ENCODE assay signal across 8 cellular contexts in the genomic region with DNA sequence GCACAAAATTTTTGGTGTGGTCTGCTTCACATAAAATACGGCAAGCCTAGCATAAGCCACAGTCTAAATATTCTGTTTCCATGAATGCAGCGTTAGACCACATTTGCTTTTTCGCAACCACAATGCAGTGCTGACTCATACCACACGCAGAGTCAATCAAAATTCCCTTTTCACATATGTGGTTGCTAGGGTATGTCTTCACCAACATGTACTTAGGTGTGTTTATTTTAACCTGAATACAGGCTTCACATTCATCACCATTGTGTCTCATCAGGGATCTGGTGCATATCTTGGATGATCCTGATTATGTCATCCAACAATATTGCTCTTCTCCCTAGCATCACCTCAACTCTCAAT.
DNase-seq lines count a peak whose midpoint lies in the region; ATAC-seq and TF ChIP-seq lines count a peak whose summit lies in the region.

No MANE protein-coding gene starts in this region.

- DNase-seq in DMS53 (lab: John Stamatoyannopoulos, UW) (peak; percentile 84), M059J (ENCODE audit: low read depth) (peak; percentile 95), 8988T (no peak), neural progenitor cell (ENCODE audit: low spot score) (no peak), D341Med (ENCODE audit: low spot score) (no peak)
- peak; percentile 81 for DNase-seq in activated CD8-positive, alpha-beta memory T cell treated with anti-CD3 and anti-CD28 coated beads, Interleukin-2, amount 10 ng/mL, durations not matched to agents 7 days and 5 days
- DNase-seq in naive thymus-derived CD4-positive, alpha-beta T cell, result peak in 1 of 9 donors; percentile 36

- CTCF ChIA-PET in activated CD8-positive, alpha-beta memory T cell treated with anti-CD3 and anti-CD28 coated beads, Interleukin-2, amount 10 ng/mL, durations not matched to agents 7 days and 5 days (lab: Charles Lee), result interaction anchor here (3.0 kb wide), 1 partner anchor 95 kb away, joined by 14 read pairs; no protein-coding TSS in a partner anchor
- CTCF ChIA-PET in naive thymus-derived CD4-positive, alpha-beta T cell (lab: Charles Lee), result no interaction called here

- no peaks in the 10 kb centered on the region for H3K9me3 ChIP-seq in naive thymus-derived CD4-positive, alpha-beta T cell (ENCODE audit: control insufficient read depth in 2 of 3, low read length in 3 of 3)
- no peaks in the 10 kb centered on the region for H3K9me3 ChIP-seq in neural progenitor cell (ENCODE audit: low read depth)

- peaks cover 55% of the 10 kb centered on the region for H3K4me1 Mint-ChIP-seq in activated CD8-positive, alpha-beta memory T cell treated with anti-CD3 and anti-CD28 coated beads, Interleukin-2, amount 10 ng/mL, durations not matched to agents 7 days and 5 days
- H3K4me1 Mint-ChIP-seq in naive thymus-derived CD4-positive, alpha-beta T cell, result peaks cover 0 to 13% (median 0%) of the 10 kb centered on the region in 7 donors
- H3K4me1 Mint-ChIP-seq in neural progenitor cell, result peaks cover 11% of the 10 kb centered on the region

- no peak overlapping the region for H3K4me2 ChIP-seq in neural progenitor cell

- peak; percentile 80 for ATAC-seq in GM21717 (IDR thresholded peaks at IDR 0.05; ENCODE audit: unreplicated experiment)
- ATAC-seq in activated CD8-positive, alpha-beta memory T cell treated with anti-CD3 and anti-CD28 coated beads, Interleukin-2, amount 10 ng/mL, durations not matched to agents 7 days and 5 days, result peak; percentile 75
- peak; percentile 75 for ATAC-seq in naive thymus-derived CD4-positive, alpha-beta T cell

- H2AFZ ChIP-seq in neural progenitor cell (replicated peaks), result no peak overlapping the region

- H3K36me3 Mint-ChIP-seq in activated CD8-positive, alpha-beta memory T cell treated with anti-CD3 and anti-CD28 coated beads, Interleukin-2, amount 10 ng/mL, durations not matched to agents 7 days and 5 days, result peaks cover 2% of the 10 kb centered on the region
- peaks cover 0 to 1% (median 0%) of the 10 kb centered on the region in 5 donors for H3K36me3 Mint-ChIP-seq in naive thymus-derived CD4-positive, alpha-beta T cell
- H3K36me3 Mint-ChIP-seq in neural progenitor cell, result no peaks in the 10 kb centered on the region

- peaks cover 63% of the 10 kb centered on the region for H3K27me3 Mint-ChIP-seq in activated CD8-positive, alpha-beta memory T cell treated with anti-CD3 and anti-CD28 coated beads, Interleukin-2, amount 10 ng/mL, durations not matched to agents 7 days and 5 days
- peaks cover 0 to 58% (median 5%) of the 10 kb centered on the region in 5 donors for H3K27me3 Mint-ChIP-seq in naive thymus-derived CD4-positive, alpha-beta T cell
- H3K27me3 Mint-ChIP-seq in neural progenitor cell (ENCODE audit: insufficient read depth, low read depth), result no peaks in the 10 kb centered on the region

- H4K20me1 ChIP-seq in neural progenitor cell (ENCODE audit: low read depth), result peaks cover 7% of the 10 kb centered on the region

- H3K9me3 Mint-ChIP-seq in activated CD8-positive, alpha-beta memory T cell treated with anti-CD3 and anti-CD28 coated beads, Interleukin-2, amount 10 ng/mL, durations not matched to agents 7 days and 5 days (ENCODE audit: low read depth), result no peaks in the 10 kb centered on the region
- no peaks in the 10 kb centered on the region for H3K9me3 Mint-ChIP-seq in naive thymus-derived CD4-positive, alpha-beta T cell
- no peaks in the 10 kb centered on the region for H3K9me3 Mint-ChIP-seq in neural progenitor cell

- H3K27ac Mint-ChIP-seq in activated CD8-positive, alpha-beta memory T cell treated with anti-CD3 and anti-CD28 coated beads, Interleukin-2, amount 10 ng/mL, durations not matched to agents 7 days and 5 days, result peak overlapping the region; percentile 62
- H3K27ac Mint-ChIP-seq in naive thymus-derived CD4-positive, alpha-beta T cell, result peak overlapping the region in 1 of 9 donors; percentile 1
- no peak overlapping the region for H3K27ac Mint-ChIP-seq in neural progenitor cell

- POLR2A ChIA-PET in naive thymus-derived CD4-positive, alpha-beta T cell (lab: Charles Lee), result no interaction called here

- no peaks in the 10 kb centered on the region for H3K36me3 ChIP-seq in naive thymus-derived CD4-positive, alpha-beta T cell (ENCODE audit: control insufficient read depth in 2 of 3, insufficient read depth in 3 of 3, low read length in 3 of 3)
- no peaks in the 10 kb centered on the region for H3K36me3 ChIP-seq in neural progenitor cell

- intact Hi-C loops in naive thymus-derived CD4-positive, alpha-beta T cell (cut with micrococcal nuclease), result loop anchor here in 1 of 2 donors (1.0 kb wide), 1 partner anchor 52 kb away; no protein-coding TSS in a partner anchor

- H3K27me3 ChIP-seq in naive thymus-derived CD4-positive, alpha-beta T cell (ENCODE audit: control insufficient read depth in 2 of 2, insufficient read depth in 2 of 2, low read length in 2 of 2), result no peaks in the 10 kb centered on the region
- H3K27me3 ChIP-seq in neural progenitor cell, result peaks cover 33% of the 10 kb centered on the region

- H3F3A ChIP-seq in neural progenitor cell (ENCODE audit: low read depth), result peaks cover 21% of the 10 kb centered on the region

- no peak for TF ChIP-seq CTCF in neural progenitor cell (IDR thresholded peaks at IDR 0.05)

- no peak overlapping the region for H3K4me3 ChIP-seq in naive thymus-derived CD4-positive, alpha-beta T cell (ENCODE audit: low read length)
- no peak overlapping the region for H3K4me3 ChIP-seq in neural progenitor cell

- no peak overlapping the region for H3K9ac ChIP-seq in neural progenitor cell

- H3K79me2 ChIP-seq in neural progenitor cell (ENCODE audit: low read depth), result no peaks in the 10 kb centered on the region

- no peak overlapping the region for H3K27ac ChIP-seq in naive thymus-derived CD4-positive, alpha-beta T cell (ENCODE audit: low read depth, low read length)
- H3K27ac ChIP-seq in neural progenitor cell, result no peak overlapping the region

- H3K4me1 ChIP-seq in naive thymus-derived CD4-positive, alpha-beta T cell (ENCODE audit: control insufficient read depth in 2 of 2, insufficient read depth in 2 of 2, low read length in 2 of 2), result peaks cover 0 to 24% of the 10 kb centered on the region in 2 donors
- H3K4me1 ChIP-seq in neural progenitor cell, result peaks cover 22% of the 10 kb centered on the region

- H3K4me3 Mint-ChIP-seq in activated CD8-positive, alpha-beta memory T cell treated with anti-CD3 and anti-CD28 coated beads, Interleukin-2, amount 10 ng/mL, durations not matched to agents 7 days and 5 days, result peak overlapping the region; percentile 9
- H3K4me3 Mint-ChIP-seq in naive thymus-derived CD4-positive, alpha-beta T cell, result peak overlapping the region in 1 of 10 donors; percentile 4
- no peak overlapping the region for H3K4me3 Mint-ChIP-seq in neural progenitor cell

Comparison
In these comparisons a context has a peak if more than half of its experiments do, and no peak if none do; other contexts are left out.
1. DNase-seq: peak in DMS53 (single experiment), M059J (single experiment) and activated CD8-positive, alpha-beta memory T cell treated with anti-CD3 and anti-CD28 coated beads, Interleukin-2, amount 10 ng/mL, durations not matched to agents 7 days and 5 days (single experiment); none in 8988T (single experiment), neural progenitor cell (single experiment) and D341Med (single experiment).
2. Peak in every context shown above with its lines, with median percentiles within 50 percentile points of each other: ATAC-seq.